36 cellular contexts compared by ENCODE assay signal in genomic region chr11:91703042-91703441, GRCh38.
"Had no signal": no experiment of that assay in that cellular context is flagged by ENCODE, and none has a peak within 500 bp of the region (broad histone marks: within the 10 kb centered on the region; RNA-seq: fewer than 3 reads in every experiment).

No MANE protein-coding gene starts in this region.

- ATAC-seq: activated CD4-positive, alpha-beta T cell treated with anti-CD3 and anti-CD28 coated beads for 36 hours; activated CD8-positive, alpha-beta memory T cell treated with anti-CD3 and anti-CD28 coated beads, Interleukin-2, amount 10 ng/mL, durations not matched to agents 7 days and 5 days; activated CD8-positive, alpha-beta T cell treated with anti-CD3 and anti-CD28 coated beads, Interleukin-2, amount 10 ng/mL, durations not matched to agents 7 days and 5 days; activated naive CD8-positive, alpha-beta T cell treated with anti-CD3 and anti-CD28 coated beads, Interleukin-2, amount 50 U/mL, for 24 hours; body of pancreas; effector memory CD8-positive, alpha-beta T cell; foreskin keratinocyte; gastrocnemius medialis; heart left ventricle had no signal

- H3K4me3 Mint-ChIP-seq: activated CD4-positive, alpha-beta memory T cell treated with anti-CD3 and anti-CD28 coated beads for 36 hours; activated CD4-positive, alpha-beta T cell treated with anti-CD3 and anti-CD28 coated beads for 36 hours; activated CD4-positive, alpha-beta T cell treated with anti-CD3 and anti-CD28 coated beads, Interleukin-2, amount 10 ng/mL, durations not matched to agents 24 days and 14 days; activated CD8-positive, alpha-beta memory T cell treated with anti-CD3 and anti-CD28 coated beads, Interleukin-2, amount 10 ng/mL, durations not matched to agents 7 days and 5 days; activated CD8-positive, alpha-beta T cell treated with anti-CD3 and anti-CD28 coated beads, Interleukin-2, amount 10 ng/mL, durations not matched to agents 7 days and 5 days; activated naive CD4-positive, alpha-beta T cell treated with anti-CD3 and anti-CD28 coated beads for 36 hours; activated naive CD4-positive, alpha-beta T cell treated with anti-CD3 and anti-CD28 coated beads, Interleukin-2, amount 50 U/mL, for 24 hours; activated naive CD8-positive, alpha-beta T cell treated with anti-CD3 and anti-CD28 coated beads for 36 hours; activated naive CD8-positive, alpha-beta T cell treated with anti-CD3 and anti-CD28 coated beads, Interleukin-2, amount 50 U/mL, for 24 hours; activated T-helper 1 cell treated with anti-CD3 and anti-CD28 coated beads, Interleukin-12 subunit alpha, Interleukin-12 subunit beta, Interleukin-2, Interleukin-4 antibody, amounts not matched to agents 30 ng/mL and 10 ng/mL and 1 ng/mL, durations not matched to agents 14 hours and 24 hours and 36 hours; effector memory CD8-positive, alpha-beta T cell; T-helper 2 cell treated with Interferon-gamma antibody and Interleukin-4, amounts not matched to agents 5 μg/mL and 100 μg/mL, for 36 hours had no signal

- H3K27ac Mint-ChIP-seq: activated CD4-positive, alpha-beta memory T cell treated with anti-CD3 and anti-CD28 coated beads for 36 hours; activated CD4-positive, alpha-beta T cell treated with anti-CD3 and anti-CD28 coated beads for 36 hours; activated CD4-positive, alpha-beta T cell treated with anti-CD3 and anti-CD28 coated beads, Interleukin-2, amount 10 ng/mL, durations not matched to agents 24 days and 14 days; activated CD8-positive, alpha-beta memory T cell treated with anti-CD3 and anti-CD28 coated beads, Interleukin-2, amount 10 ng/mL, durations not matched to agents 7 days and 5 days; activated CD8-positive, alpha-beta T cell treated with anti-CD3 and anti-CD28 coated beads, Interleukin-2, amount 10 ng/mL, durations not matched to agents 7 days and 5 days; activated naive CD4-positive, alpha-beta T cell treated with anti-CD3 and anti-CD28 coated beads for 36 hours; activated naive CD4-positive, alpha-beta T cell treated with anti-CD3 and anti-CD28 coated beads, Interleukin-2, amount 50 U/mL, for 24 hours; activated naive CD8-positive, alpha-beta T cell treated with anti-CD3 and anti-CD28 coated beads for 36 hours; activated naive CD8-positive, alpha-beta T cell treated with anti-CD3 and anti-CD28 coated beads, Interleukin-2, amount 50 U/mL, for 24 hours; activated T-helper 1 cell treated with anti-CD3 and anti-CD28 coated beads, Interleukin-12 subunit alpha, Interleukin-12 subunit beta, Interleukin-2, Interleukin-4 antibody, amounts not matched to agents 30 ng/mL and 10 ng/mL and 1 ng/mL, durations not matched to agents 14 hours and 24 hours and 36 hours; activated T-helper 2 cell treated with anti-CD3 and anti-CD28 coated beads, Interferon-gamma antibody, Interleukin-2, Interleukin-4, amounts not matched to agents 10 μg/mL and 5 μg/mL and 100 μg/mL, durations not matched to agents 14 hours and 24 hours and 36 hours; effector memory CD8-positive, alpha-beta T cell; T-helper 2 cell treated with Interferon-gamma antibody and Interleukin-4, amounts not matched to agents 5 μg/mL and 100 μg/mL, for 36 hours had no signal

- H3K27me3 Mint-ChIP-seq: activated CD4-positive, alpha-beta memory T cell treated with anti-CD3 and anti-CD28 coated beads for 36 hours; activated CD4-positive, alpha-beta T cell treated with anti-CD3 and anti-CD28 coated beads for 36 hours; activated CD4-positive, alpha-beta T cell treated with anti-CD3 and anti-CD28 coated beads, Interleukin-2, amount 10 ng/mL, durations not matched to agents 24 days and 14 days; activated CD8-positive, alpha-beta memory T cell treated with anti-CD3 and anti-CD28 coated beads, Interleukin-2, amount 10 ng/mL, durations not matched to agents 7 days and 5 days; activated naive CD4-positive, alpha-beta T cell treated with anti-CD3 and anti-CD28 coated beads, Interleukin-2, amount 50 U/mL, for 24 hours; activated naive CD8-positive, alpha-beta T cell treated with anti-CD3 and anti-CD28 coated beads for 36 hours; activated naive CD8-positive, alpha-beta T cell treated with anti-CD3 and anti-CD28 coated beads, Interleukin-2, amount 50 U/mL, for 24 hours; effector memory CD8-positive, alpha-beta T cell had no signal

- H3K36me3 Mint-ChIP-seq: activated CD4-positive, alpha-beta memory T cell treated with anti-CD3 and anti-CD28 coated beads for 36 hours; activated CD8-positive, alpha-beta memory T cell treated with anti-CD3 and anti-CD28 coated beads, Interleukin-2, amount 10 ng/mL, durations not matched to agents 7 days and 5 days; activated naive CD4-positive, alpha-beta T cell treated with anti-CD3 and anti-CD28 coated beads, Interleukin-2, amount 50 U/mL, for 24 hours; activated naive CD8-positive, alpha-beta T cell treated with anti-CD3 and anti-CD28 coated beads for 36 hours had no signal

- H3K9me3 Mint-ChIP-seq: activated CD4-positive, alpha-beta T cell treated with anti-CD3 and anti-CD28 coated beads, Interleukin-2, amount 10 ng/mL, durations not matched to agents 24 days and 14 days; activated naive CD4-positive, alpha-beta T cell treated with anti-CD3 and anti-CD28 coated beads, Interleukin-2, amount 50 U/mL, for 24 hours; activated naive CD8-positive, alpha-beta T cell treated with anti-CD3 and anti-CD28 coated beads for 36 hours had no signal

- DNase-seq: activated CD4-positive, alpha-beta memory T cell treated with anti-CD3 and anti-CD28 coated beads for 36 hours; activated CD4-positive, alpha-beta T cell treated with anti-CD3 and anti-CD28 coated beads for 36 hours; activated CD4-positive, alpha-beta T cell treated with anti-CD3 and anti-CD28 coated beads, Interleukin-2, amount 10 ng/mL, durations not matched to agents 24 days and 14 days; activated CD4-positive, CD25-positive, alpha-beta regulatory T cell; activated CD4-positive, CD25-positive, alpha-beta regulatory T cell treated with anti-CD3 and anti-CD28 coated beads, Interleukin-2, amount 50 U/mL, for 72 hours; activated CD8-positive, alpha-beta memory T cell treated with anti-CD3 and anti-CD28 coated beads, Interleukin-2, amount 10 ng/mL, durations not matched to agents 7 days and 5 days; activated CD8-positive, alpha-beta memory T cell treated with anti-CD3 and anti-CD28 coated beads, Interleukin-2, amount 50 U/mL, for 4 hours; activated CD8-positive, alpha-beta T cell treated with anti-CD3 and anti-CD28 coated beads, Interleukin-2, amount 10 ng/mL, durations not matched to agents 7 days and 5 days; activated effector memory CD4-positive, alpha-beta T cell treated with anti-CD3 and anti-CD28 coated beads, Interleukin-2, amount 50 U/mL, for 16 hours; activated naive CD4-positive, alpha-beta T cell treated with anti-CD3 and anti-CD28 coated beads for 36 hours; activated naive CD8-positive, alpha-beta T cell treated with anti-CD3 and anti-CD28 coated beads for 36 hours; activated naive CD8-positive, alpha-beta T cell treated with anti-CD3 and anti-CD28 coated beads, Interleukin-2, amount 50 U/mL, for 24 hours; activated T-cell treated with anti-CD3 and anti-CD28 coated beads, Interleukin-2, amount 50 U/mL, for 1 hour; activated T-cell treated with anti-CD3 and anti-CD28 coated beads, Interleukin-2, amount 50 U/mL, for 48 hours; adrenal gland; amygdala; aorta; body of pancreas; caudate nucleus; cortex of kidney; dermis blood vessel endothelial cell; effector CD4-positive, alpha-beta T cell; effector memory CD8-positive, alpha-beta T cell; erythroblast; foreskin keratinocyte; gastrocnemius medialis; glutamatergic neuron; heart left ventricle; T1000; WERI-Rb-1 had no signal

- H3K4me3 ChIP-seq: adrenal gland, body of pancreas, esophagus muscularis mucosa, gastrocnemius medialis, heart left ventricle had no signal

- H3K9me3 ChIP-seq: adrenal gland, body of pancreas, esophagus muscularis mucosa, gastrocnemius medialis, heart left ventricle had no signal

- H3K4me1 Mint-ChIP-seq: activated CD4-positive, alpha-beta T cell treated with anti-CD3 and anti-CD28 coated beads for 36 hours; activated CD4-positive, alpha-beta T cell treated with anti-CD3 and anti-CD28 coated beads, Interleukin-2, amount 10 ng/mL, durations not matched to agents 24 days and 14 days; activated CD8-positive, alpha-beta memory T cell treated with anti-CD3 and anti-CD28 coated beads, Interleukin-2, amount 10 ng/mL, durations not matched to agents 7 days and 5 days; activated naive CD4-positive, alpha-beta T cell treated with anti-CD3 and anti-CD28 coated beads, Interleukin-2, amount 50 U/mL, for 24 hours; activated naive CD8-positive, alpha-beta T cell treated with anti-CD3 and anti-CD28 coated beads for 36 hours; activated naive CD8-positive, alpha-beta T cell treated with anti-CD3 and anti-CD28 coated beads, Interleukin-2, amount 50 U/mL, for 24 hours had no signal

- H3K27ac ChIP-seq: adrenal gland, body of pancreas, esophagus muscularis mucosa, foreskin keratinocyte, gastrocnemius medialis, heart left ventricle, WERI-Rb-1 had no signal

- H3K36me3 ChIP-seq: adrenal gland, esophagus muscularis mucosa, gastrocnemius medialis, heart left ventricle, WERI-Rb-1 had no signal

- H3K4me1 ChIP-seq: adrenal gland, body of pancreas, esophagus muscularis mucosa, foreskin keratinocyte, gastrocnemius medialis, heart left ventricle had no signal

- FAIRE-seq: colon had no signal

- H3K27me3 ChIP-seq: adrenal gland, body of pancreas, esophagus muscularis mucosa, foreskin keratinocyte, gastrocnemius medialis, heart left ventricle had no signal
